Comparison of ENCODE assay signal across 9 cellular contexts in genomic region chr13:42574011-42574410, GRCh38. TPM values are rescaled to one million over a fixed set of nuclear protein-coding genes. Genes with fewer than 3 reads are reported as not detected.
DNase-seq lines count a peak whose midpoint lies in the region; ATAC-seq and TF ChIP-seq lines count a peak whose summit lies in the region.
"Had no signal": no experiment of that assay in that cellular context is flagged by ENCODE, and none has a peak within 500 bp of the region (broad histone marks: within the 10 kb centered on the region; RNA-seq: fewer than 3 reads in every experiment).

TNFSF11 (plus strand) TSS chr13:42574152; CDS start chr13:42574304, 152 bp downstream.

- peak; percentile 1 for DNase-seq in activated CD4-positive, alpha-beta T cell treated with anti-CD3 and anti-CD28 coated beads, Interleukin-2, amount 50 U/mL, for 1 hour
- DNase-seq in right cardiac atrium (no peak), ovary (no peak), Kasumi-1 (lab: John Stamatoyannopoulos, UW) (no peak)
- DNase-seq in stimulated activated CD4-positive, alpha-beta T cell treated with anti-CD3 and anti-CD28 coated beads, Interleukin-12 subunit alpha, Interleukin-12 subunit beta, amount 100 ng/mL, for 4 hours = peak; percentile 19
- DNase-seq in stimulated activated naive CD4-positive, alpha-beta T cell (lab: John Stamatoyannopoulos, UW) = no peak

- H3K4me1 ChIP-seq in right cardiac atrium (ENCODE audit: control insufficient read depth, insufficient read depth, low read length) = peaks cover 2% of the 10 kb centered on the region
- H3K4me1 ChIP-seq in ovary (ENCODE audit: insufficient read depth) = peaks cover 2% of the 10 kb centered on the region

- peak within 1 kb of the TSS; percentile 18 for H3K4me3 ChIP-seq in right cardiac atrium (ENCODE audit: low read length)
- H3K4me3 ChIP-seq in ovary = no peak within 1 kb of the TSS

- H3K27me3 ChIP-seq in right cardiac atrium (ENCODE audit: control insufficient read depth, insufficient read depth) (peaks cover 2% of the 10 kb centered on the region), ovary (no peaks in the 10 kb centered on the region)

- intact Hi-C loops in right cardiac atrium (cut with DNase I) (no loop called here), ovary (cut with DNase I) (no loop called here)

- no peak for TF ChIP-seq CTCF in ovary (IDR thresholded peaks at IDR 0.05)

- no peak for TF ChIP-seq EP300 in ovary (IDR thresholded peaks at IDR 0.05)

- H3K9me3 ChIP-seq in right cardiac atrium (ENCODE audit: control insufficient read depth, low read length) (no peaks in the 10 kb centered on the region), ovary (no peaks in the 10 kb centered on the region)

- no peaks in the 10 kb centered on the region for H3K36me3 ChIP-seq in ovary

- no peak for TF ChIP-seq POLR2A in ovary (IDR thresholded peaks at IDR 0.05)

- no peak within 1 kb of the TSS for H3K27ac ChIP-seq in right cardiac atrium (ENCODE audit: low read length)
- no peak within 1 kb of the TSS for H3K27ac ChIP-seq in ovary

- WGBS in right cardiac atrium = 2% methylated on average over 39 of the region's 39 CpGs
- 2 to 4% (median 3%) methylated on average over 30 to 39 of the region's 39 CpGs for WGBS in ovary, 3 donors

- ATAC-seq in GM18511 (IDR thresholded peaks at IDR 0.05; ENCODE audit: unreplicated experiment) (peak; percentile 38), HG02642 (IDR thresholded peaks at IDR 0.05; ENCODE audit: poor library complexity, unreplicated experiment) (peak; percentile 35), right cardiac atrium (peak; percentile 31)

RNA-seq across cellular contexts. Expression of gene TNFSF11, which starts in this region (rescaled TPM):
- under 1 TPM in 1 of 4 donors, not detected in 3; 0.29 TPM for total RNA-seq in right cardiac atrium
- not detected for polyA plus RNA-seq in right cardiac atrium
- not detected for total RNA-seq in ovary
- under 1 TPM in 1 of 2 donors, not detected in 1; 0.13 TPM for polyA plus RNA-seq in ovary
- total RNA-seq: LHCN-M2 had no signal

Comparison
In these comparisons a context has a peak if more than half of its experiments do, and no peak if none do; other contexts are left out.
1. Peak in ATAC-seq and H3K4me3 ChIP-seq in right cardiac atrium; RNA of the gene not detected or under 1 TPM.
2. DNase-seq: peak in activated CD4-positive, alpha-beta T cell treated with anti-CD3 and anti-CD28 coated beads, Interleukin-2, amount 50 U/mL, for 1 hour (single experiment) and stimulated activated CD4-positive, alpha-beta T cell treated with anti-CD3 and anti-CD28 coated beads, Interleukin-12 subunit alpha, Interleukin-12 subunit beta, amount 100 ng/mL, for 4 hours (single experiment); none in right cardiac atrium (0 of 3), stimulated activated naive CD4-positive, alpha-beta T cell (0 of 6), ovary (0 of 5) and Kasumi-1 (0 of 2).
3. Peak in every context shown above with its lines, with median percentiles within 50 percentile points of each other: ATAC-seq.